8 cellular contexts compared by ENCODE assay signal in the genomic region with DNA sequence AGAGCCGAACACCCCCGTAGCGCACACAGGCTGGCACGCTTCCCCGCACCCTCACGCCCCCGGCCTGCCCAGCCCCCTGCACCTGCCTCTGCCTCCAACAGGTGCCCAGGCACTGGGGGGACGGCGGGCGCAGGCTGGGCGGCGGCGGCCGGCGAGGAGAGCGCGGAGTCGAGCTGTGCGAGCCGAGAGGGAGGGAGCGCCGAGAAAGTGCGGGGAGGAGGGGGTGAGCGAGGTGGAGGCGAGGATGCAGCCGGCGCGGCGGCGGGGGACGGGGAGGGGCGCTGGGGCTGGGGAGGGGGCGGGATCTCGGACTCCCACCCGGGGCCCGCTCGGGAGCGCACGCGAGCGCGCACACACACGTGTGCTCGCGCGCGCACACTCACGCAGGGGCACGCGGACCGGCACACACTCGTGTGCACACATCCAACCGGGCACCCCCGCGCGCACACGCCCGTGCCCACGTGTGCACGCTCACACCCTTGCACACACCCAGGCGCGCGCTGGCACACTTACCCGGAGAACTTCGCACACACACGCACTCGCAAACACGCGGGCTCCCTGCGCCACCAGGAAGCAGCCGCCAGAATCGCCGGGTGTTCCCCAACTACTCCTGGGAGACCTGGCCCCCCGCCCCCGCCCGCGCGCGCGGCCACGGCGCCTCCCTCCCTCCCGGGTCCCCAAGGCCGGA. TPM values are rescaled to one million over a fixed set of nuclear protein-coding genes. Genes with fewer than 3 reads are reported as not detected.
DNase-seq lines count a peak whose midpoint lies in the region; ATAC-seq, FAIRE-seq and TF ChIP-seq lines count a peak whose summit lies in the region.

TSS of gene DOC2A (minus strand) at position 211 of the 688 bp plus-strand sequence. CDS start 805 bp downstream, outside the sequence.

- H3K4me1 ChIP-seq in foreskin keratinocyte = no peaks in the 10 kb centered on the region
- H3K4me1 ChIP-seq in small intestine (ENCODE audit: control insufficient read depth in 2 of 2, insufficient read depth in 1 of 2, low read depth in 1 of 2, low read length in 1 of 2) = peaks cover 0 to 2% of the 10 kb centered on the region in 2 donors

- no peaks in the 10 kb centered on the region for H3K9me3 ChIP-seq in KOPT-K1 (ENCODE audit: insufficient read depth, low read length, poor library complexity, severe bottlenecking)
- no peaks in the 10 kb centered on the region for H3K9me3 ChIP-seq in small intestine (ENCODE audit: control insufficient read depth, low read depth)

- ATAC-seq in activated CD8-positive, alpha-beta T cell treated with anti-CD3 and anti-CD28 coated beads for 36 hours = peak; percentile 69
- ATAC-seq in foreskin keratinocyte (peak; percentile 19), GM18505 (IDR thresholded peaks at IDR 0.05; ENCODE audit: unreplicated experiment) (no peak)

- peaks cover 2% of the 10 kb centered on the region for H3K36me3 Mint-ChIP-seq in activated CD8-positive, alpha-beta T cell treated with anti-CD3 and anti-CD28 coated beads for 36 hours (ENCODE audit: low read depth)

- peak within 1 kb of the TSS; percentile 10 to 40 for H3K4me3 ChIP-seq in small intestine (ENCODE audit: low read depth in 1 of 2, low read length in 2 of 2)

- H3K27ac Mint-ChIP-seq in activated CD8-positive, alpha-beta T cell treated with anti-CD3 and anti-CD28 coated beads for 36 hours = no peak within 1 kb of the TSS

- peaks cover 11% of the 10 kb centered on the region for H3K4me1 Mint-ChIP-seq in activated CD8-positive, alpha-beta T cell treated with anti-CD3 and anti-CD28 coated beads for 36 hours (ENCODE audit: low read depth)

- CTCF ChIA-PET in activated CD8-positive, alpha-beta T cell treated with anti-CD3 and anti-CD28 coated beads for 36 hours (lab: Charles Lee) = interaction anchor here (1.6 kb wide), 1 partner anchor 226 kb away, joined by 4 read pairs; no protein-coding TSS in a partner anchor

- FAIRE-seq in small intestine (lab: Jason Lieb, UNC) = no peak

- no peak for TF ChIP-seq POLR2A in GM18505 (IDR thresholded peaks at IDR 0.05; ENCODE audit: borderline replicate concordance, extremely low read depth, insufficient read depth, insufficient read length)

- 0 out of 2 replicates have a peak, but pooled peaks cover 4% of the 10 kb centered on the region for H3K36me3 ChIP-seq in KOPT-K1 (ENCODE audit: insufficient read depth, low read length)
- no peaks in the 10 kb centered on the region for H3K36me3 ChIP-seq in small intestine (ENCODE audit: control insufficient read depth in 2 of 2, insufficient read depth in 2 of 2, low read length in 2 of 2)

- peaks cover 38% of the 10 kb centered on the region for H3K27me3 ChIP-seq in foreskin keratinocyte
- peaks cover 0 to 10% of the 10 kb centered on the region in 2 donors for H3K27me3 ChIP-seq in small intestine (ENCODE audit: control insufficient read depth in 2 of 2, insufficient read depth in 2 of 2, low read length in 2 of 2)

- H3K9me3 Mint-ChIP-seq in activated CD8-positive, alpha-beta T cell treated with anti-CD3 and anti-CD28 coated beads for 36 hours = no peaks in the 10 kb centered on the region

- peak within 1 kb of the TSS; percentile 72 for H3K4me3 Mint-ChIP-seq in activated CD8-positive, alpha-beta T cell treated with anti-CD3 and anti-CD28 coated beads for 36 hours

- peak within 1 kb of the TSS; percentile 38 for H3K27ac ChIP-seq in KOPT-K1 (ENCODE audit: low read depth, low read length, poor library complexity, severe bottlenecking)
- H3K27ac ChIP-seq in foreskin keratinocyte = no peak within 1 kb of the TSS
- H3K27ac ChIP-seq in small intestine (ENCODE audit: low read depth in 1 of 2, low read length in 1 of 2) = no peak within 1 kb of the TSS

- intact Hi-C loops in activated CD8-positive, alpha-beta T cell treated with anti-CD3 and anti-CD28 coated beads for 36 hours (cut with micrococcal nuclease) = no loop called here

- TF ChIP-seq CTCF in activated CD8-positive, alpha-beta T cell treated with anti-CD3 and anti-CD28 coated beads for 36 hours (IDR thresholded peaks at IDR 0.05) = no peak
- no peak for TF ChIP-seq CTCF in foreskin keratinocyte (conservative IDR thresholded peaks at IDR 0.05)

- H3K27me3 Mint-ChIP-seq in activated CD8-positive, alpha-beta T cell treated with anti-CD3 and anti-CD28 coated beads for 36 hours = peaks cover 18% of the 10 kb centered on the region

- 0 to 1% (median 0%) methylated on average over 34 to 84 of the region's 84 CpGs for WGBS in small intestine, 3 donors

- peak; percentile 68 for DNase-seq in COLO668 (lab: John Stamatoyannopoulos, UW; ENCODE audit: unreplicated experiment)
- peak; percentile 48 for DNase-seq in activated CD8-positive, alpha-beta T cell treated with anti-CD3 and anti-CD28 coated beads for 36 hours
- no peak for DNase-seq in foreskin keratinocyte
- DNase-seq in small intestine = no peak
- DNase-seq in kidney tubule cell (ENCODE audit: low spot score) = no peak
- no peak for DNase-seq in DMS114 treated with DMSO at 0.1 percent for 48 hours (lab: John Stamatoyannopoulos, UW; ENCODE audit: unreplicated experiment)

- POLR2A ChIA-PET in activated CD8-positive, alpha-beta T cell treated with anti-CD3 and anti-CD28 coated beads for 36 hours (lab: Charles Lee) = interaction anchor here (2.2 kb wide), 1 partner anchor 15 kb away, joined by 5 read pairs; the partner anchor contains the start of genes HIRIP3 and INO80E

RNA-seq across cellular contexts. Expression of gene DOC2A, which starts in this region (rescaled TPM):
- 1 to 10 TPM in 1 of 2 experiments, under 1 TPM in 1; 0.68 to 1.8 TPM for total RNA-seq in activated CD8-positive, alpha-beta T cell treated with anti-CD3 and anti-CD28 coated beads for 36 hours
- total RNA-seq in foreskin keratinocyte = 0.27 and 0.56 TPM in 2 replicates
- polyA plus RNA-seq in foreskin keratinocyte = 0.32 and 0.66 TPM in 2 replicates
- 1 to 10 TPM in 2 of 3 donors, not detected in 1; 1.3 to 1.6 TPM for polyA plus RNA-seq in small intestine

Comparison
In these comparisons a context has a peak if more than half of its experiments do, and no peak if none do; other contexts are left out.
1. Peak in ATAC-seq in foreskin keratinocyte; RNA of the gene not detected or under 1 TPM.
2. DNase-seq: peak in COLO668 (single experiment) and activated CD8-positive, alpha-beta T cell treated with anti-CD3 and anti-CD28 coated beads for 36 hours (single experiment); none in foreskin keratinocyte (0 of 2), small intestine (single experiment), kidney tubule cell (single experiment) and DMS114 treated with DMSO at 0.1 percent for 48 hours (single experiment).